Comparison of ENCODE assay signal across 20 cellular contexts in the genomic region with DNA sequence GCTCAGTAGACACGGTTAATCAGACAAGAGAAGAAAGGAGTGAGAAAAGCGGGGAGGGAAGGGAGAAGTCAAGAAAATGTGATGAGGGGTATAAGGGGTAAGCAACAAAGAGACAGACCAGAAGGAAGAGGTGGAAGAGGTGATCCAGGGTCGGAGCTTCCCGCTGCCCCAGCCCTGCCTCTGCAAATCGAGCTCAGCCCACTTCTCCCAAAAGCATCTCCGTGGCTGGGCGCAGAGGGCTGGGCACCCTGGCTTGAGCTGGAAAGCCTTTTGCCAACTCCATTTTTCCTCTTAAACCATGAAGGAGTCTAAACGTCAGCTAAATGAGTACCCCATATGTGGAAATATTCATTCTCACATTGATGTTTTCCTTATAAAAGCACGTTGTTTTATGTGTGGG.
"Had no signal": no experiment of that assay in that cellular context is flagged by ENCODE, and none has a peak within 500 bp of the region (broad histone marks: within the 10 kb centered on the region; RNA-seq: fewer than 3 reads in every experiment).

No MANE protein-coding gene starts in this region.

- H3K4me2 ChIP-seq: hepatocyte had no signal

- H3K4me3 Mint-ChIP-seq: endodermal cell; naive B cell; nephron; stimulated activated effector memory CD8-positive, alpha-beta T cell treated with anti-CD3 and anti-CD28 coated beads, Interleukin-12 subunit alpha, Interleukin-12 subunit beta, amount 100 ng/mL, for 72 hours; stimulated activated naive CD8-positive, alpha-beta T cell treated with anti-CD3 and anti-CD28 coated beads, Interleukin-15, Interleukin-2, amounts not matched to agents 100 ng/mL and 50 ng/mL, for 24 hours had no signal

- ATAC-seq: foreskin keratinocyte; psoas muscle; right lobe of liver; stimulated activated effector memory CD8-positive, alpha-beta T cell treated with anti-CD3 and anti-CD28 coated beads, Interleukin-12 subunit alpha, Interleukin-12 subunit beta, amount 100 ng/mL, for 72 hours had no signal

- H3K36me3 ChIP-seq: right lobe of liver, tibial artery, upper lobe of left lung, uterus had no signal

- H3K27me3 ChIP-seq: right lobe of liver, tibial artery, upper lobe of left lung, uterus had no signal

- H3K9me3 Mint-ChIP-seq: endodermal cell; naive B cell; nephron; stimulated activated effector memory CD8-positive, alpha-beta T cell treated with anti-CD3 and anti-CD28 coated beads, Interleukin-12 subunit alpha, Interleukin-12 subunit beta, amount 100 ng/mL, for 72 hours; stimulated activated naive CD8-positive, alpha-beta T cell treated with anti-CD3 and anti-CD28 coated beads, Interleukin-15, Interleukin-2, amounts not matched to agents 100 ng/mL and 50 ng/mL, for 24 hours had no signal

- H3K4me3 ChIP-seq: hepatocyte, psoas muscle, right lobe of liver, tibial artery, upper lobe of left lung, uterus had no signal

- H3K27me3 Mint-ChIP-seq: stimulated activated naive CD8-positive, alpha-beta T cell treated with anti-CD3 and anti-CD28 coated beads, Interleukin-15, Interleukin-2, amounts not matched to agents 100 ng/mL and 50 ng/mL, for 24 hours had no signal

- H2AFZ ChIP-seq: hepatocyte had no signal

- H3K4me1 ChIP-seq: foreskin keratinocyte, psoas muscle, right lobe of liver, upper lobe of left lung, uterus had no signal

- H3K79me2 ChIP-seq: hepatocyte had no signal

- H3K27ac Mint-ChIP-seq: endodermal cell; naive B cell; nephron; stimulated activated effector memory CD8-positive, alpha-beta T cell treated with anti-CD3 and anti-CD28 coated beads, Interleukin-12 subunit alpha, Interleukin-12 subunit beta, amount 100 ng/mL, for 72 hours; stimulated activated naive CD8-positive, alpha-beta T cell treated with anti-CD3 and anti-CD28 coated beads, Interleukin-15, Interleukin-2, amounts not matched to agents 100 ng/mL and 50 ng/mL, for 24 hours had no signal

- H3K36me3 Mint-ChIP-seq: naive B cell; stimulated activated effector memory CD8-positive, alpha-beta T cell treated with anti-CD3 and anti-CD28 coated beads, Interleukin-12 subunit alpha, Interleukin-12 subunit beta, amount 100 ng/mL, for 72 hours had no signal

- H3K9me3 ChIP-seq: psoas muscle, right lobe of liver, tibial artery, upper lobe of left lung, uterus had no signal

- H3K27ac ChIP-seq: foreskin keratinocyte, hepatocyte, psoas muscle, right lobe of liver, tibial artery, upper lobe of left lung, uterus had no signal

- DNase-seq: effector CD4-positive, alpha-beta T cell; erythroblast; foreskin keratinocyte; kidney glomerular epithelial cell; mesendoderm; naive B cell; occipital lobe; psoas muscle; retina; right lobe of liver; stimulated activated CD4-positive, alpha-beta T cell treated with anti-CD3 and anti-CD28 coated beads, Interleukin-4, amount 100 ng/mL, for 1 hour; stimulated activated CD8-positive, alpha-beta memory T cell treated with anti-CD3 and anti-CD28 coated beads, Interleukin-4, amount 100 ng/mL, for 48 hours; tibial artery; upper lobe of left lung; uterus had no signal
